In the genomic region with DNA sequence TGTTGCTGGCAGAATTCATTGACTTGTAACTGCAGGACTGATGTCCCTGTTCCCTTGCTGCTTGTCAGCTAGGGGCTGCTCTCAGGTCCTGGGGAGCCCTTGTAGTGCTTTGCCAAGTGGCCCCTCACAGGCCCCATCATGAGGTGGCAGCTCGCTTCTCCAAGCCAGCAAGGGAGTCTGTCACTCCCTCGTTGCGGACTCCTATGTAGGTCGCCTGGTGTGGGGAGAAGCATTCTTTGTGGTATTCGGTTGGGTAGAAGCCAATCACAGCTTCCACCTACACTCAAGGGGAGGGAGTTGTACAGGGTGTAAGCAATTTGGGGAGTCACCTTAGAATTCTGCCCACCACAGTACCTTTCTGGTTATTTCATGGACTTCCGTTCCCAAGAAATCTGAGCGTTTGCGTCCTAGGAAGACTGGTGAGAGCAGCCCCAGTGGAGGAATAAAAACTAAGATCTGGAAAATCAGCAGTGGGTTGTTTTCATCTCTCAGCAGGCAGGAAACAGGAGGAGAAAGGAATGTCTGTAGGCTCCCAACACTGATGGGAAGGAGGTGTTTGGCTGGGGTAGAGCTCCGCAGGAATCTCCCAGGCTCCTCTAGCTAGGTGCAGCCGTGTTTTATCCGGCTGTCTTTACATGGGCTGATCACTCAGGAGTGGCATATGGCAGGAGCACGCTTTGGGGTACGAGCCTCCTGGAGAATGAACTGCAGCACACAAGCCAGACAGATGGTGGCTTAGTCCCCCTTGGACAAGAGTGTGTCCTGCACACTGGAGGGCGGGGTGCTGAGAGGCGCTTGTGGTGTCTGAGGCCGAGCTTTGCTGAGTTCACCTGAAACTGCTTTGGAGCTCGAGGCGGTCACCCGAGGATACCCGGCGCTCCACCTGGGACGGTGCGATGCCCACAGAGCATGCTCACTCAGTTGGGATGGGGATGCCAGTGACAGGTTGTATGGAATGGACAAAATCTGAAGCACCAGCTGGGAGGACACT, we compare ENCODE assay signal across 14 cellular contexts. TPM values are rescaled to one million over a fixed set of nuclear protein-coding genes. Genes with fewer than 3 reads are reported as not detected.
DNase-seq lines count a peak whose midpoint lies in the region; ATAC-seq and TF ChIP-seq lines count a peak whose summit lies in the region.
"Had no signal": no experiment of that assay in that cellular context is flagged by ENCODE, and none has a peak within 500 bp of the region (broad histone marks: within the 10 kb centered on the region; RNA-seq: fewer than 3 reads in every experiment).

No MANE protein-coding gene starts in this region.

- H3K27me3 ChIP-seq in gastroesophageal sphincter (no peaks in the 10 kb centered on the region), aorta (ENCODE audit: control insufficient read depth in 1 of 2, insufficient read depth in 2 of 2, low read length in 1 of 2) (no peaks in the 10 kb centered on the region)
- H3K27me3 ChIP-seq: brain microvascular endothelial cell, stomach had no signal

- H3K27ac ChIP-seq in gastroesophageal sphincter: peak overlapping the region in 3 of 4 donors; percentile 58 to 71 (median 64)
- peak overlapping the region; percentile 0 to 80 for H3K27ac ChIP-seq in aorta (ENCODE audit: low read depth in 1 of 2, low read length in 2 of 2)
- H3K27ac ChIP-seq: brain microvascular endothelial cell had no signal

- peak overlapping the region; percentile 51 for H3K27ac Mint-ChIP-seq in activated naive CD8-positive, alpha-beta T cell
- H3K27ac Mint-ChIP-seq: T-helper 1 cell treated with Interleukin-12 subunit alpha and Interleukin-12 subunit beta and Interleukin-4 antibody, amounts not matched to agents 30 μg/mL and 1 μg/mL, for 36 hours had no signal

- H3K36me3 Mint-ChIP-seq in activated naive CD8-positive, alpha-beta T cell: no peaks in the 10 kb centered on the region

- TF ChIP-seq EP300 in gastroesophageal sphincter (IDR thresholded peaks at IDR 0.05): no peak

- intact Hi-C loops in aorta (cut with DNase I): loop anchor here in 1 of 2 donors (5.0 kb wide), 1 partner anchor 45 kb away; no protein-coding TSS in a partner anchor

- H3K36me3 ChIP-seq in gastroesophageal sphincter (peaks cover 0 to 14% of the 10 kb centered on the region in 2 donors), aorta (ENCODE audit: control insufficient read depth in 1 of 2, insufficient read depth in 2 of 2, low read length in 1 of 2) (peaks cover 0 to 2% of the 10 kb centered on the region in 2 donors)
- H3K36me3 ChIP-seq: brain microvascular endothelial cell had no signal

- H3K4me3 ChIP-seq in gastroesophageal sphincter: no peak overlapping the region
- H3K4me3 ChIP-seq in aorta (ENCODE audit: low read length in 2 of 2): no peak overlapping the region
- H3K4me3 ChIP-seq: stomach had no signal

- H3K4me1 Mint-ChIP-seq in activated naive CD8-positive, alpha-beta T cell (ENCODE audit: low read depth): peaks cover 82% of the 10 kb centered on the region

- no peak for TF ChIP-seq CTCF in gastroesophageal sphincter (IDR thresholded peaks at IDR 0.05)

- TF ChIP-seq POLR2A in gastroesophageal sphincter (IDR thresholded peaks at IDR 0.05): no peak

- ATAC-seq in gastroesophageal sphincter (peak; percentile 51), aorta (ENCODE audit: low FRiP score) (peak; percentile 5), GM21528 (IDR thresholded peaks at IDR 0.05; ENCODE audit: low FRiP score, unreplicated experiment) (no peak), HG03520 (IDR thresholded peaks at IDR 0.05; ENCODE audit: unreplicated experiment) (no peak)
- ATAC-seq: esophagus mucosa had no signal

- 45 to 46% methylated on average over 4 to 9 of the region's 23 CpGs for WGBS in gastroesophageal sphincter (ENCODE audit: low coverage in 1 of 2), 2 donors
- WGBS in aorta, 2 donors: 49 to 52% methylated on average over 23 of the region's 23 CpGs

- peak; percentile 19 for DNase-seq in stimulated activated naive CD4-positive, alpha-beta T cell treated with Interleukin-2 at 50 U/mL for 16 hours (lab: John Stamatoyannopoulos, UW)
- no peak for DNase-seq in stimulated activated naive CD4-positive, alpha-beta T cell (lab: John Stamatoyannopoulos, UW)
- DNase-seq in aorta (peak in 1 of 2 donors; percentile 38), pons (ENCODE audit: low spot score) (no peak)
- DNase-seq: brain microvascular endothelial cell, mesenchymal stem cell, stomach had no signal

- H3K9me3 Mint-ChIP-seq in activated naive CD8-positive, alpha-beta T cell (ENCODE audit: low read depth): no peaks in the 10 kb centered on the region

- H3K4me3 Mint-ChIP-seq in activated naive CD8-positive, alpha-beta T cell: peak overlapping the region; percentile 23
- H3K4me3 Mint-ChIP-seq: T-helper 1 cell treated with Interleukin-12 subunit alpha and Interleukin-12 subunit beta and Interleukin-4 antibody, amounts not matched to agents 30 μg/mL and 1 μg/mL, for 36 hours had no signal

- H3K9me3 ChIP-seq in gastroesophageal sphincter: no peaks in the 10 kb centered on the region
- no peaks in the 10 kb centered on the region for H3K9me3 ChIP-seq in aorta (ENCODE audit: control insufficient read depth, low read length)
- H3K9me3 ChIP-seq: stomach had no signal

- H3K4me1 ChIP-seq in gastroesophageal sphincter (peaks cover 4 to 67% (median 15%) of the 10 kb centered on the region in 3 donors), aorta (ENCODE audit: control insufficient read depth in 1 of 2, insufficient read depth in 2 of 2, low read length in 2 of 2) (peaks cover 4 to 5% of the 10 kb centered on the region in 2 donors)

- H3K27me3 Mint-ChIP-seq in activated naive CD8-positive, alpha-beta T cell: no peaks in the 10 kb centered on the region

RNA-seq across cellular contexts. Expression of a gene that starts 58.3 kb away (rescaled TPM):
- total RNA-seq in gastroesophageal sphincter (10 to 100 TPM; 28.1 to 85.9 (median 55.2) TPM), aorta (100 to 1,000 TPM in 1 of 2 donors, 10 to 100 TPM in 1; 61.9 to 112 TPM)
- 10 to 100 TPM in 1 of 2 donors, 1 to 10 TPM in 1; 7.0 to 11.8 TPM for polyA plus RNA-seq in aorta
- polyA plus RNA-seq: BJ had no signal

Comparison
In these comparisons a context has a peak if more than half of its experiments do, and no peak if none do; other contexts are left out.
1. ATAC-seq: peak in gastroesophageal sphincter (single experiment) and aorta (single experiment); none in GM21528 (single experiment) and HG03520 (single experiment).